Comparison of ENCODE assay signal across 14 cellular contexts in the genomic region with DNA sequence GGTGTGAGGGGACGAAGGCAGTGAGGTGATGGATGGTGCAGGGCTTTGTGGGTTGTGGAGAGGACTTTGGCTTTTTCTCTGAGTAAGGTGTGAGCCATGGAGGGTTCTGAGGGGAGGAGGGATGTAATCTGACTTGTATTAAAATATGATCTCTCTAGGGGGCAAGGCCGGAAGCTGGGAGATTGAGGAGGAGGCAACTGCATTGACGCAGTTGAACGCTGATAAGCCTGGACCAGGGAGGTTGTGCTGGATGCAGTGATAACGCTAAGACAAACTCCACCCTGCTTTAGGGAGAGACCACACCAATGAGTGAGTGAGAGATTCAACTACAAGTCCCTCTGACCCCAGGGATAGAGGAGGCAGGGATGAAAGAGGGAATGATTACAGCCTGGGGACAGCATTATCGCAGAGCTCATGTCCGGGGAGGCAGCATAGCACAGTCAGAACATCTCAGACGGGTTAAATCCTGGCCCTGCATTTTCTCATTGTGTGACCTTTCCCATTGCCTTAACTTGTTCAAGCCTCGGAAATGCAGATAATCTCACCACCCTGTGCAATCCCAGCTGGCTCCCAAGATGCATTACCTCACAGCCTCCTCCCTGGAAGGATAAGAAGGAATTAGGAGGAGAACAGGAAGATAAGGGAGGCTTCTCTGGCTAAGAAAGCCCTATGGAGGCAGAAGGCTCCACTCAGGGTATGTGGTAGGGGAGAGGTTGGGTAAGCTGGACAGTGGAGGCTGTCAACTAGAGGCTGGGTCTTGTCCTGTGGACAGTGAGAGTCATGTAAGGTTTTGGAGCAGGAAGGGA.
DNase-seq lines count a peak whose midpoint lies in the region; ATAC-seq and TF ChIP-seq lines count a peak whose summit lies in the region.
"Had no signal": no experiment of that assay in that cellular context is flagged by ENCODE, and none has a peak within 500 bp of the region (broad histone marks: within the 10 kb centered on the region; RNA-seq: fewer than 3 reads in every experiment).

No MANE protein-coding gene starts in this region.

- TF ChIP-seq EP300 in upper lobe of left lung (IDR thresholded peaks at IDR 0.05): no peak

- peak overlapping the region; percentile 38 for H3K27ac ChIP-seq in angular gyrus (ENCODE audit: low read depth, low read length)
- H3K27ac ChIP-seq in left ventricle myocardium inferior (replicated peaks): peak overlapping the region; percentile 28
- no peak overlapping the region for H3K27ac ChIP-seq in upper lobe of left lung
- H3K27ac ChIP-seq: 22Rv1, PC-9 had no signal

- H3K4me1 ChIP-seq in left ventricle myocardium inferior (no peaks in the 10 kb centered on the region), upper lobe of left lung (no peaks in the 10 kb centered on the region)
- H3K4me1 ChIP-seq: HAP-1 had no signal

- peaks cover 37% of the 10 kb centered on the region for H3K27me3 ChIP-seq in left ventricle myocardium inferior (ENCODE audit: low read depth)
- no peaks in the 10 kb centered on the region for H3K27me3 ChIP-seq in upper lobe of left lung

- ATAC-seq in upper lobe of left lung (ENCODE audit: low FRiP score in 2 of 2) (peak; percentile 49 to 68), GM21723 (IDR thresholded peaks at IDR 0.05; ENCODE audit: unreplicated experiment) (no peak)

- 75 to 77% methylated on average over 9 of the region's 9 CpGs for WGBS in upper lobe of left lung, 2 donors

- H3K36me3 ChIP-seq in left ventricle myocardium inferior: no peaks in the 10 kb centered on the region
- no peaks in the 10 kb centered on the region for H3K36me3 ChIP-seq in upper lobe of left lung
- H3K36me3 ChIP-seq: HAP-1 had no signal

- no peak for TF ChIP-seq POLR2A in upper lobe of left lung (IDR thresholded peaks at IDR 0.05)

- intact Hi-C loops in left ventricle myocardium inferior (cut with micrococcal nuclease): no loop called here

- TF ChIP-seq CTCF in left ventricle myocardium inferior (IDR thresholded peaks at IDR 0.05; ENCODE audit: borderline replicate concordance): no peak
- no peak for TF ChIP-seq CTCF in upper lobe of left lung (IDR thresholded peaks at IDR 0.05)

- DNase-seq in NCI-H82 (lab: John Stamatoyannopoulos, UW): peak; percentile 22
- DNase-seq in NCI-H82 treated with DMSO at 0.1 percent for 48 hours (lab: John Stamatoyannopoulos, UW; ENCODE audit: unreplicated experiment): no peak
- no peak for DNase-seq in left ventricle myocardium inferior
- no peak for DNase-seq in upper lobe of left lung
- no peak for DNase-seq in activated CD4-positive, alpha-beta T cell treated with anti-CD3 and anti-CD28 coated beads, Interleukin-2, amount 50 U/mL, for 1 hour
- no peak for DNase-seq in DMS 273 (lab: John Stamatoyannopoulos, UW; ENCODE audit: unreplicated experiment)
- DNase-seq: CD4-positive, alpha-beta T cell; NCI-H187 treated with DMSO at 0.1 percent for 48 hours; NCI-H446 treated with DMSO at 0.1 percent for 48 hours; PC-9 had no signal

- H3K9me3 ChIP-seq in left ventricle myocardium inferior (replicated peaks) (peaks cover 12% of the 10 kb centered on the region), upper lobe of left lung (no peaks in the 10 kb centered on the region)
- H3K9me3 ChIP-seq: HAP-1 had no signal

- no peak overlapping the region for H3K4me3 ChIP-seq in left ventricle myocardium inferior
- H3K4me3 ChIP-seq in upper lobe of left lung: no peak overlapping the region
- H3K4me3 ChIP-seq: HAP-1, PC-9 had no signal

Comparison
In these comparisons a context has a peak if more than half of its experiments do, and no peak if none do; other contexts are left out.
1. H3K27ac ChIP-seq: peak in angular gyrus (single experiment) and left ventricle myocardium inferior (single experiment); none in upper lobe of left lung (0 of 4).